Comparison of ENCODE assay signal across 12 cellular contexts in genomic region chr16:68072038-68072695, GRCh38. TPM values are rescaled to one million over a fixed set of nuclear protein-coding genes. Genes with fewer than 3 reads are reported as not detected.
A peak's percentile ranks its signal among the peaks of the same experiment; 100 is the strongest.
DNase-seq lines count a peak whose midpoint lies in the region; ATAC-seq, FAIRE-seq and TF ChIP-seq lines count a peak whose summit lies in the region.
"Had no signal": no experiment of that assay in that cellular context is flagged by ENCODE, and none has a peak within 500 bp of the region (broad histone marks: within the 10 kb centered on the region; RNA-seq: fewer than 3 reads in every experiment).

No MANE protein-coding gene starts in this region.

- WGBS in testis, 2 donors: 55 to 56% methylated on average over 4 to 9 of the region's 9 CpGs

- TF ChIP-seq CTCF in testis (IDR thresholded peaks at IDR 0.05): no peak

- no peaks in the 10 kb centered on the region for H3K36me3 ChIP-seq in testis (ENCODE audit: low read depth, missing control alignments)

- peak; percentile 36 for DNase-seq in NCI-H2196 (lab: John Stamatoyannopoulos, UW; ENCODE audit: unreplicated experiment)
- no peak for DNase-seq in NCI-H2196 treated with DMSO at 0.1 percent for 48 hours (lab: John Stamatoyannopoulos, UW; ENCODE audit: unreplicated experiment)
- DNase-seq in activated CD4-positive, alpha-beta memory T cell treated with anti-CD3 and anti-CD28 coated beads for 36 hours: no peak
- peak; percentile 73 for DNase-seq in kidney tubule cell (ENCODE audit: low spot score)
- DNase-seq in testis: peak; percentile 79
- no peak for DNase-seq in activated naive CD4-positive, alpha-beta T cell treated with anti-CD3 and anti-CD28 coated beads, Interleukin-2, amount 50 U/mL, for 72 hours (ENCODE audit: low spot score in 2 of 2)
- no peak for DNase-seq in GM19239 (ENCODE audit: insufficient read length, low spot score)
- DNase-seq in NCI-H524 (lab: John Stamatoyannopoulos, UW): no peak

- H3K9me3 ChIP-seq in testis: no peaks in the 10 kb centered on the region

- H3K4me3 Mint-ChIP-seq in activated CD4-positive, alpha-beta memory T cell treated with anti-CD3 and anti-CD28 coated beads for 36 hours: no peak overlapping the region
- H3K4me3 Mint-ChIP-seq: brain had no signal

- H3K9me3 Mint-ChIP-seq in activated CD4-positive, alpha-beta memory T cell treated with anti-CD3 and anti-CD28 coated beads for 36 hours: no peaks in the 10 kb centered on the region
- no peaks in the 10 kb centered on the region for H3K9me3 Mint-ChIP-seq in activated naive CD4-positive, alpha-beta T cell treated with anti-CD3 and anti-CD28 coated beads, Interleukin-2, amount 50 U/mL, for 72 hours
- H3K9me3 Mint-ChIP-seq: brain had no signal

- peaks cover 60% of the 10 kb centered on the region for H3K36me3 Mint-ChIP-seq in activated CD4-positive, alpha-beta memory T cell treated with anti-CD3 and anti-CD28 coated beads for 36 hours
- H3K36me3 Mint-ChIP-seq in activated naive CD4-positive, alpha-beta T cell treated with anti-CD3 and anti-CD28 coated beads, Interleukin-2, amount 50 U/mL, for 72 hours: peaks cover 57 to 63% of the 10 kb centered on the region in 2 donors

- peak overlapping the region; percentile 18 for H3K27ac Mint-ChIP-seq in activated CD4-positive, alpha-beta memory T cell treated with anti-CD3 and anti-CD28 coated beads for 36 hours
- H3K27ac Mint-ChIP-seq in activated naive CD4-positive, alpha-beta T cell treated with anti-CD3 and anti-CD28 coated beads, Interleukin-2, amount 50 U/mL, for 72 hours: no peak overlapping the region
- H3K27ac Mint-ChIP-seq: brain had no signal

- no peaks in the 10 kb centered on the region for H3K27me3 Mint-ChIP-seq in activated CD4-positive, alpha-beta memory T cell treated with anti-CD3 and anti-CD28 coated beads for 36 hours
- H3K27me3 Mint-ChIP-seq: brain had no signal

- H3K4me1 ChIP-seq in testis: peaks cover 22% of the 10 kb centered on the region

- TF ChIP-seq POLR2A in testis (IDR thresholded peaks at IDR 0.05): no peak

- CTCF ChIA-PET in activated CD4-positive, alpha-beta memory T cell treated with anti-CD3 and anti-CD28 coated beads for 36 hours (lab: Charles Lee): interaction anchor here (0.6 to 2.3 kb wide), 4 partner anchors 9 to 158 kb away, joined by 3 to 9 read pairs (median 6); no protein-coding TSS in a partner anchor

- intact Hi-C loops in activated CD4-positive, alpha-beta memory T cell treated with anti-CD3 and anti-CD28 coated beads for 36 hours (cut with micrococcal nuclease): no loop called here
- intact Hi-C loops in testis (cut with DNase I; ENCODE audit: low total_unique reads): no loop called here

- H3K27me3 ChIP-seq in testis: no peaks in the 10 kb centered on the region

- H3K4me1 Mint-ChIP-seq in activated CD4-positive, alpha-beta memory T cell treated with anti-CD3 and anti-CD28 coated beads for 36 hours (ENCODE audit: low read depth): peaks cover 67% of the 10 kb centered on the region

- POLR2A ChIA-PET in activated CD4-positive, alpha-beta memory T cell treated with anti-CD3 and anti-CD28 coated beads for 36 hours (lab: Charles Lee): interaction anchor here (3.5 kb wide), 1 partner anchor 7 kb away, joined by 14 read pairs; no protein-coding TSS in a partner anchor

- FAIRE-seq in GM19239 (lab: Jason Lieb, UNC): no peak
- FAIRE-seq: islet of Langerhans had no signal

- no peak overlapping the region for H3K27ac ChIP-seq in testis
- H3K27ac ChIP-seq: 22Rv1 had no signal

- H3K4me3 ChIP-seq in testis: no peak overlapping the region

- ATAC-seq in activated naive CD4-positive, alpha-beta T cell treated with anti-CD3 and anti-CD28 coated beads, Interleukin-2, amount 50 U/mL, for 72 hours: no peak

RNA-seq across cellular contexts. Expression of gene NFATC3, which starts 13.0 kb away (rescaled TPM):
- total RNA-seq in activated CD4-positive, alpha-beta memory T cell treated with anti-CD3 and anti-CD28 coated beads for 36 hours: 10 to 100 TPM; 83.4 to 85.2 TPM
- 100 to 1,000 TPM in 1 of 2 donors, 10 to 100 TPM in 1; 94.7 to 115 TPM for total RNA-seq in testis
- polyA plus RNA-seq in testis (ENCODE audit: insufficient read depth, low read depth, low replicate concordance): 78.0 TPM
- 10 to 100 TPM; 64.2 to 90.1 TPM for total RNA-seq in activated naive CD4-positive, alpha-beta T cell treated with anti-CD3 and anti-CD28 coated beads, Interleukin-2, amount 50 U/mL, for 72 hours

RNA-seq across cellular contexts. Expression of gene DUS2, which starts 49.1 kb away (rescaled TPM):
- 10 to 100 TPM; 29.2 to 29.4 TPM for total RNA-seq in activated CD4-positive, alpha-beta memory T cell treated with anti-CD3 and anti-CD28 coated beads for 36 hours
- 10 to 100 TPM; 24.6 to 32.4 TPM for total RNA-seq in testis
- 62.5 TPM for polyA plus RNA-seq in testis (ENCODE audit: insufficient read depth, low read depth, low replicate concordance)
- total RNA-seq in activated naive CD4-positive, alpha-beta T cell treated with anti-CD3 and anti-CD28 coated beads, Interleukin-2, amount 50 U/mL, for 72 hours: 10 to 100 TPM; 21.2 to 35.5 TPM

RNA-seq across cellular contexts. Expression of gene DDX28, which starts 49.1 kb away (rescaled TPM):
- total RNA-seq in activated CD4-positive, alpha-beta memory T cell treated with anti-CD3 and anti-CD28 coated beads for 36 hours: 10 to 100 TPM; 12.8 to 14.5 TPM
- 10 to 100 TPM; 19.1 to 19.9 TPM for total RNA-seq in testis
- polyA plus RNA-seq in testis (ENCODE audit: insufficient read depth, low read depth, low replicate concordance): 18.6 TPM
- total RNA-seq in activated naive CD4-positive, alpha-beta T cell treated with anti-CD3 and anti-CD28 coated beads, Interleukin-2, amount 50 U/mL, for 72 hours: 10 to 100 TPM in 1 of 2 donors, 1 to 10 TPM in 1; 7.7 to 15.6 TPM

RNA-seq across cellular contexts. Expression of gene DPEP2NB, which starts 56.5 kb away (rescaled TPM):
- not detected for total RNA-seq in activated CD4-positive, alpha-beta memory T cell treated with anti-CD3 and anti-CD28 coated beads for 36 hours
- 1 to 10 TPM; 2.4 to 4.1 TPM for total RNA-seq in testis
- 3.2 TPM for polyA plus RNA-seq in testis (ENCODE audit: insufficient read depth, low read depth, low replicate concordance)
- not detected for total RNA-seq in activated naive CD4-positive, alpha-beta T cell treated with anti-CD3 and anti-CD28 coated beads, Interleukin-2, amount 50 U/mL, for 72 hours
- total RNA-seq: T-helper 2 cell treated with Interferon-gamma antibody and Interleukin-4, amounts not matched to agents 100 ng/mL and 5 ng/mL, for 36 hours had no signal

Comparison
In these comparisons a context has a peak if more than half of its experiments do, and no peak if none do; other contexts are left out.
1. DNase-seq: peak in NCI-H2196 (single experiment), kidney tubule cell (single experiment) and testis (single experiment); none in NCI-H2196 treated with DMSO at 0.1 percent for 48 hours (single experiment), activated CD4-positive, alpha-beta memory T cell treated with anti-CD3 and anti-CD28 coated beads for 36 hours (single experiment), activated naive CD4-positive, alpha-beta T cell treated with anti-CD3 and anti-CD28 coated beads, Interleukin-2, amount 50 U/mL, for 72 hours (0 of 2), GM19239 (single experiment) and NCI-H524 (0 of 2).